Comparison of ENCODE assay signal across 11 cellular contexts in the genomic region with DNA sequence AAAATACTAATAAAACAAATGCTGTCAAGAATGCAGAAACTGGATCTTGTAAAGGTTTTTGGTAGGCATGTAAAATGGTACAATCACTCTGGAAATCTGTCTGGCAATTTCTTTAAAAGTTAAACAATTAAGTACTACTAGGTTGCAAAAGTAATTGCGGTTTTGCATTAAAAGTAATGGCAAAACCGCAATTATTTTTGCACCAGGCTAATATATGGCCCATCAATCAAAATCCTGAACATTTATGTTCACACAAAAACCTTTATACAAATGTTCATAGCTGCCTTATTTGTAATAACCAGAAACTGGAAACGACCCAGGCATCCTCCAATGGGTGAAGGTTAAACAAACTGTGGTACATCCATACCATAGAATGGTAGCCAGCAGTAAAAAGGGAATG. TPM values are rescaled to one million over a fixed set of nuclear protein-coding genes. Genes with fewer than 3 reads are reported as not detected.
"Had no signal": no experiment of that assay in that cellular context is flagged by ENCODE, and none has a peak within 500 bp of the region (broad histone marks: within the 10 kb centered on the region; RNA-seq: fewer than 3 reads in every experiment).

No MANE protein-coding gene starts in this region.

- H3K27ac ChIP-seq: HL-60, KMS-11 had no signal

- DNase-seq: IMR-90, Karpas-422, KBM-7, KG1 had no signal

- ATAC-seq: K562 had no signal

- H3K9ac ChIP-seq: KMS-11 had no signal

- H3K4me3 ChIP-seq: K562 had no signal

- H3K4me2 ChIP-seq: KMS-11 had no signal

- FAIRE-seq: HTR-8/SVneo, K562 had no signal

RNA-seq across cellular contexts. Expression of gene MRGPRX2, which starts 31.8 kb away (rescaled TPM):
- total RNA-seq: HT-29, HT1080, IMR-90, K562 had no signal
- polyA plus RNA-seq: IgD-negative memory B cell, IMR-90, K562 had no signal
